15 cellular contexts compared by ENCODE assay signal in genomic region chr1:87196110-87196509, GRCh38.
DNase-seq lines count a peak whose midpoint lies in the region; FAIRE-seq and TF ChIP-seq lines count a peak whose summit lies in the region.
"Had no signal": no experiment of that assay in that cellular context is flagged by ENCODE, and none has a peak within 500 bp of the region (broad histone marks: within the 10 kb centered on the region; RNA-seq: fewer than 3 reads in every experiment).

No MANE protein-coding gene starts in this region.

- H3K36me3 ChIP-seq in HEK293 (ENCODE audit: control insufficient read depth in 2 of 2, insufficient read depth in 1 of 2, low read length in 2 of 2) (no peaks in the 10 kb centered on the region), keratinocyte (ENCODE audit: control insufficient read depth in 2 of 2, extremely low read depth in 1 of 2, insufficient read depth in 2 of 2, low read length in 2 of 2) (no peaks in the 10 kb centered on the region)
- H3K36me3 ChIP-seq: BLaER1 treated with 17β-estradiol and CSF1 and Interleukin-3, amounts not matched to agents 10 nM and 100 nM had no signal

- no peak overlapping the region for H3K4me2 ChIP-seq in keratinocyte (ENCODE audit: control insufficient read depth, extremely low read depth, insufficient read depth, low read depth, low read length)
- H3K4me2 ChIP-seq: BLaER1 treated with 17β-estradiol and CSF1 and Interleukin-3, amounts not matched to agents 10 nM and 100 nM had no signal

- H3K4me1 ChIP-seq in HEK293 (ENCODE audit: control insufficient read depth, insufficient read depth, low read length) (no peaks in the 10 kb centered on the region), keratinocyte (ENCODE audit: control insufficient read depth, extremely low read depth, insufficient read depth, low read length) (peaks cover under 1% of the 10 kb centered on the region)

- intact Hi-C loops in posterior cingulate gyrus (cut with DNase I) = no loop called here

- H3K27me3 ChIP-seq in keratinocyte (ENCODE audit: control insufficient read depth, extremely low read depth, insufficient read depth, low read length) = no peaks in the 10 kb centered on the region
- H3K27me3 ChIP-seq: BLaER1 treated with 17β-estradiol and CSF1 and Interleukin-3, amounts not matched to agents 10 nM and 100 nM had no signal

- H3K9me1 ChIP-seq in keratinocyte (ENCODE audit: control insufficient read depth, extremely low read depth, insufficient read depth, low read length) = no peaks in the 10 kb centered on the region

- H3K79me2 ChIP-seq in keratinocyte (ENCODE audit: control insufficient read depth, insufficient read depth, low read length) = no peaks in the 10 kb centered on the region

- H3K4me3 ChIP-seq in HEK293 (ENCODE audit: low read depth, low read length) = no peak overlapping the region
- H3K4me3 ChIP-seq in keratinocyte (ENCODE audit: control insufficient read depth in 2 of 3, extremely low read depth in 1 of 3, insufficient read depth in 2 of 3, low read depth in 1 of 3, low read length in 3 of 3) = no peak overlapping the region
- no peak overlapping the region for H3K4me3 ChIP-seq in skeletal muscle cell (ENCODE audit: low read depth, low read length)
- H3K4me3 ChIP-seq: BLaER1 treated with 17β-estradiol and CSF1 and Interleukin-3, amounts not matched to agents 10 nM and 100 nM; GM12878; GM23248 had no signal

- DNase-seq in keratinocyte (ENCODE audit: low read depth, low spot score) = no peak
- DNase-seq in skeletal muscle cell (ENCODE audit: low read depth) = peak; percentile 13
- DNase-seq in foreskin melanocyte = no peak
- no peak for DNase-seq in posterior cingulate gyrus
- no peak for DNase-seq in nucleus accumbens (lab: John Stamatoyannopoulos, UW)
- DNase-seq: ACHN; CD4-positive, CD25-positive, alpha-beta regulatory T cell; DMS79; GM23248; H7 had no signal

- H3K9me3 ChIP-seq in HEK293 (ENCODE audit: control insufficient read depth, insufficient read depth, low read depth, low read length) (no peaks in the 10 kb centered on the region), keratinocyte (ENCODE audit: control insufficient read depth, low read depth, low read length) (no peaks in the 10 kb centered on the region)

- no peak overlapping the region for H2AFZ ChIP-seq in keratinocyte (ENCODE audit: control insufficient read depth, low read length)
- H2AFZ ChIP-seq: GM23248 had no signal

- TF ChIP-seq CTCF in HEK293 (tag by site-specific recombination; IDR thresholded peaks at IDR 0.05) (no peak), keratinocyte (optimal IDR thresholded peaks at IDR 0.05 in 1 of 3, IDR thresholded peaks at IDR 0.05 in 1 of 3, conservative IDR thresholded peaks at IDR 0.05 in 1 of 3; ENCODE audit: extremely low read depth in 1 of 3, insufficient read depth in 2 of 3, low read length in 3 of 3) (no peak)

- no peak overlapping the region for H3K9ac ChIP-seq in keratinocyte (ENCODE audit: control insufficient read depth, extremely low read depth, insufficient read depth, low read length)
- H3K9ac ChIP-seq: BLaER1 treated with 17β-estradiol and CSF1 and Interleukin-3, amounts not matched to agents 10 nM and 100 nM; GM23248 had no signal

- H3K27ac ChIP-seq in HEK293 (ENCODE audit: extremely low read depth, low read depth, low read length) = no peak overlapping the region
- H3K27ac ChIP-seq in keratinocyte (ENCODE audit: control insufficient read depth, insufficient read depth, low read length) = no peak overlapping the region
- H3K27ac ChIP-seq: BLaER1 treated with 17β-estradiol and CSF1 and Interleukin-3, amounts not matched to agents 10 nM and 100 nM; GM23248 had no signal

- CTCF ChIA-PET in HEK293 (lab: Yijun Ruan, JAX) = no interaction called here

- POLR2A ChIA-PET in HEK293 (lab: Yijun Ruan, JAX) = no interaction called here

- peak; percentile 26 for FAIRE-seq in keratinocyte (lab: Jason Lieb, UNC)
- FAIRE-seq: GM12878, GM18507 had no signal

- no peaks in the 10 kb centered on the region for H4K20me1 ChIP-seq in keratinocyte (ENCODE audit: control insufficient read depth, extremely low read depth, insufficient read depth, low read length)
- H4K20me1 ChIP-seq: BLaER1 treated with 17β-estradiol and CSF1 and Interleukin-3, amounts not matched to agents 10 nM and 100 nM had no signal

- dilution Hi-C loops in keratinocyte (cut with MboI; ENCODE audit: extremely low pct_ligation_motif_present, low sequenced_read_pairs) = no loop called here

TF ChIP-seq in HEK293, 187 proteins besides CTCF, POLR2A, EP300 and RAD21 (continues in another document):
- TF ChIP-seq ZNF416 (tag by site-specific recombination; IDR thresholded peaks at IDR 0.05) = no peak
- no peak for TF ChIP-seq ZNF26 (tag by site-specific recombination; IDR thresholded peaks at IDR 0.05)
- TF ChIP-seq ZNF768 (tag by site-specific recombination; IDR thresholded peaks at IDR 0.05) = no peak
- no peak for TF ChIP-seq EGR2 (tag by site-specific recombination; IDR thresholded peaks at IDR 0.05; ENCODE audit: low read depth)
- no peak for TF ChIP-seq ZBTB21 (tag by site-specific recombination; IDR thresholded peaks at IDR 0.05)
- TF ChIP-seq BCL6B (tag by site-specific recombination; IDR thresholded peaks at IDR 0.05) = peak; percentile 50; the same call in 1 of the 2 replicates

TF ChIP-seq in PFSK-1, 5 proteins besides CTCF, POLR2A, EP300 and RAD21:
- TF ChIP-seq POLR2AphosphoS5 (IDR thresholded peaks at IDR 0.05; ENCODE audit: low read depth, low read length) (no peak), REST (IDR thresholded peaks at IDR 0.05; ENCODE audit: insufficient read depth in 1 of 2, low read depth in 2 of 2, low read length in 2 of 2) (0 out of 4 replicates have a peak, but pooled peaks of 1 of the 2 experiments have one; percentile 32), SIN3A (IDR thresholded peaks at IDR 0.05; ENCODE audit: borderline replicate concordance, insufficient read depth, low read length) (0 out of 2 replicates have a peak, but pooled peaks have one; percentile 71), FOXP2 (optimal IDR thresholded peaks at IDR 0.05; ENCODE audit: borderline replicate concordance, extremely low read depth, extremely low read length, insufficient read depth) (no peak), TAF1 (IDR thresholded peaks at IDR 0.05; ENCODE audit: borderline replicate concordance, insufficient read depth, low read length) (no peak)
TF ChIP-seq in PFSK-1: peak in this region for 2.
